Comparison of ENCODE assay signal across 8 cellular contexts in genomic region chr2:177724398-177725287, GRCh38.
DNase-seq lines count a peak whose midpoint lies in the region; ATAC-seq, FAIRE-seq and TF ChIP-seq lines count a peak whose summit lies in the region.

No MANE protein-coding gene starts in this region.

- H3K27ac ChIP-seq in SU-DHL-6 (ENCODE audit: low read depth, low read length), result no peak overlapping the region
- no peak overlapping the region for H3K27ac ChIP-seq in K562 (ENCODE audit: extremely low read depth, low read depth, low read length)

- H3K9me2 ChIP-seq in SU-DHL-6 (replicated peaks; ENCODE audit: insufficient read depth, low read length), result no peaks in the 10 kb centered on the region

- intact Hi-C loops in K562 (cut with micrococcal nuclease), result loop anchor here (1.0 to 10.0 kb wide), 6 partner anchors 88 to 560 kb away; no protein-coding TSS in a partner anchor

- in situ Hi-C loops in K562 (cut with MboI), result loop anchor here (10.0 kb wide), 3 partner anchors 230 to 560 kb away; no protein-coding TSS in a partner anchor

- H4K20me1 ChIP-seq in SU-DHL-6 (ENCODE audit: low read depth, low read length) (no peaks in the 10 kb centered on the region), K562 (replicated peaks; ENCODE audit: control insufficient read depth, insufficient read depth, low read length) (no peaks in the 10 kb centered on the region)

- TF ChIP-seq RAD21 in K562 (CRISPR knock-in tag; conservative IDR thresholded peaks at IDR 0.05 in 1 of 2, IDR thresholded peaks at IDR 0.05 in 1 of 2), result peak; percentile 92 to 98

- FAIRE-seq in K562 (lab: Jason Lieb, UNC), result peak; percentile 92

- TF ChIP-seq POLR2A in K562 (conservative IDR thresholded peaks at IDR 0.05), result no peak

- no peak overlapping the region for H2AFZ ChIP-seq in SU-DHL-6 (ENCODE audit: low read depth, low read length, severe bottlenecking)
- H2AFZ ChIP-seq in K562 (ENCODE audit: low read depth, low read length), result no peak overlapping the region

- POLR2A ChIA-PET in K562 (lab: Yijun Ruan, JAX), result no interaction called here

- peaks cover 5% of the 10 kb centered on the region; the same call in 1 of the 2 replicates for H3K27me3 ChIP-seq in MG63
- H3K27me3 ChIP-seq in SU-DHL-6 (ENCODE audit: low read length), result no peaks in the 10 kb centered on the region
- no peaks in the 10 kb centered on the region for H3K27me3 ChIP-seq in K562 (ENCODE audit: control insufficient read depth in 2 of 2, insufficient read depth in 2 of 2, low read length in 2 of 2)

- H3K9me3 ChIP-seq in MG63, result no peaks in the 10 kb centered on the region
- no peaks in the 10 kb centered on the region for H3K9me3 ChIP-seq in SU-DHL-6 (ENCODE audit: insufficient read depth, low read length)
- no peaks in the 10 kb centered on the region for H3K9me3 ChIP-seq in K562 (replicated peaks; ENCODE audit: control insufficient read depth, insufficient read depth, low read depth, low read length)

- H3K36me3 ChIP-seq in MG63 (no peaks in the 10 kb centered on the region), SU-DHL-6 (ENCODE audit: low read length) (no peaks in the 10 kb centered on the region), K562 (ENCODE audit: control insufficient read depth, insufficient read depth, low read length) (no peaks in the 10 kb centered on the region)

- no peaks in the 10 kb centered on the region for H3F3A ChIP-seq in SU-DHL-6 (ENCODE audit: insufficient read depth)

- H3K4me2 ChIP-seq in SU-DHL-6 (ENCODE audit: low read depth, low read length, poor library complexity, severe bottlenecking) (no peak overlapping the region), K562 (ENCODE audit: insufficient read depth, low read length) (no peak overlapping the region)

- H3K79me2 ChIP-seq in SU-DHL-6 (ENCODE audit: insufficient read depth, low read length) (no peaks in the 10 kb centered on the region), K562 (ENCODE audit: control insufficient read depth, insufficient read depth, low read length) (no peaks in the 10 kb centered on the region)

- H3K4me1 ChIP-seq in K562 (replicated peaks in 1 of 2; ENCODE audit: control insufficient read depth in 2 of 2, insufficient read depth in 2 of 2, low read length in 2 of 2), result peaks cover 0 to 29% of the 10 kb centered on the region in 2 experiments; a peak in 4 of 5 replicates

- BruUV-seq in K562 (replicated peaks; lab: Mats Ljungman, UMichigan), result no TSS peak

- no peaks in the 10 kb centered on the region for H3K9me1 ChIP-seq in K562 (ENCODE audit: control insufficient read depth, insufficient read depth, low read length)

- H3K9ac ChIP-seq in SU-DHL-6 (ENCODE audit: low read length) (no peak overlapping the region), K562 (ENCODE audit: insufficient read depth in 1 of 2, low read depth in 2 of 2, low read length in 2 of 2) (no peak overlapping the region)

- CTCF ChIA-PET in K562 (lab: Yijun Ruan, JAX; ENCODE audit: low intra/inter-chr PET ratio), result interaction anchor here (0.6 to 3.5 kb wide), 5 partner anchors 235 to 1748 kb away, joined by 3 to 30 read pairs (median 12); no protein-coding TSS in a partner anchor

- 26% methylated on average over 10 of the region's 10 CpGs for WGBS in K562 (ENCODE audit: insufficient coverage, low coverage, missing lambda C conversion rate)

- TF ChIP-seq EP300 in K562 (IDR thresholded peaks at IDR 0.05; ENCODE audit: low read length), result no peak

- ATAC-seq in GM18909 (IDR thresholded peaks at IDR 0.05; ENCODE audit: poor library complexity, unreplicated experiment), result peak; percentile 65
- ATAC-seq in K562, result peak; percentile 76
- ATAC-seq in HG02970 (IDR thresholded peaks at IDR 0.05; ENCODE audit: low FRiP score, unreplicated experiment), result no peak

- DNase-seq in Ammon's horn (ENCODE audit: low spot score) (peak; percentile 76), MG63 (peak; percentile 11), K562 (ENCODE audit: extremely low read depth in 1 of 4, low spot score in 3 of 4) (peak; percentile 76 to 81 (median 79)), iPS-NIHi7 (ENCODE audit: extremely low spot score) (peak; percentile 77)
- DNase-seq in stimulated activated CD4-positive, alpha-beta T cell treated with anti-CD3 and anti-CD28 coated beads, Interleukin-15, amount 100 ng/mL, for 24 hours, result peak; percentile 56

- peak; percentile 77 for TF ChIP-seq CTCF in SU-DHL-6 (IDR thresholded peaks at IDR 0.05; ENCODE audit: insufficient read depth, low read length, poor library complexity, severe bottlenecking)
- TF ChIP-seq CTCF in K562 (IDR thresholded peaks at IDR 0.05 in 2 of 3, conservative IDR thresholded peaks at IDR 0.05 in 1 of 3; ENCODE audit: insufficient read depth in 2 of 3, low read depth in 1 of 3, low read length in 3 of 3), result peak; percentile 87 to 96 (median 96)

- no peak overlapping the region for H3K4me3 ChIP-seq in MG63
- no peak overlapping the region for H3K4me3 ChIP-seq in SU-DHL-6 (ENCODE audit: insufficient read depth, low read length, poor library complexity, severe bottlenecking)
- no peak overlapping the region for H3K4me3 ChIP-seq in K562

TF ChIP-seq in K562, 482 proteins besides CTCF, POLR2A, EP300 and RAD21 (continues in another document):
- TF ChIP-seq DPF2 (IDR thresholded peaks at IDR 0.05), result no peak
- no peak for TF ChIP-seq SMAD4 (CRISPR knock-in tag; conservative IDR thresholded peaks at IDR 0.05)
- no peak for TF ChIP-seq KAT2B (IDR thresholded peaks at IDR 0.05; ENCODE audit: low read depth, low read length)
- no peak for TF ChIP-seq PRPF4 (IDR thresholded peaks at IDR 0.05; ENCODE audit: insufficient read depth, low read depth, low read length, poor library complexity, severe bottlenecking)
- TF ChIP-seq ARID2 (IDR thresholded peaks at IDR 0.05), result peak; percentile 87
- TF ChIP-seq ZNF23 (CRISPR knock-in tag; IDR thresholded peaks at IDR 0.05), result no peak
- TF ChIP-seq MIER1 (IDR thresholded peaks at IDR 0.05; ENCODE audit: low read depth), result no peak
- TF ChIP-seq POLR2H (tag; IDR thresholded peaks at IDR 0.05; ENCODE audit: low read depth), result no peak
- TF ChIP-seq PKNOX1 (IDR thresholded peaks at IDR 0.05), result no peak
- no peak for TF ChIP-seq NBN (IDR thresholded peaks at IDR 0.05; ENCODE audit: low read depth)
- no peak for TF ChIP-seq RFX7 (CRISPR knock-in tag; IDR thresholded peaks at IDR 0.05)
- TF ChIP-seq BRD9 (IDR thresholded peaks at IDR 0.05; ENCODE audit: low read depth, partially characterized antibody), result peak; percentile 62
- peak in 1 of 2 experiments; percentile 33; a peak in 1 of 4 replicates for TF ChIP-seq TEAD1 (CRISPR knock-in tag; IDR thresholded peaks at IDR 0.05)
- no peak for TF ChIP-seq ZNF316 (IDR thresholded peaks at IDR 0.05)
- no peak for TF ChIP-seq ZNF184 (CRISPR knock-in tag; IDR thresholded peaks at IDR 0.05)
- no peak for TF ChIP-seq ZNF174 (CRISPR knock-in tag; IDR thresholded peaks at IDR 0.05)
- peak; percentile 62; the same call in 1 of the 2 replicates for TF ChIP-seq CTBP1 (IDR thresholded peaks at IDR 0.05; ENCODE audit: borderline replicate concordance)
- no peak for TF ChIP-seq ZFP30 (CRISPR knock-in tag; IDR thresholded peaks at IDR 0.05; ENCODE audit: borderline replicate concordance)
- TF ChIP-seq ZNF589 (CRISPR knock-in tag; IDR thresholded peaks at IDR 0.05; ENCODE audit: low read depth), result no peak
- no peak for TF ChIP-seq SPI1 (IDR thresholded peaks at IDR 0.05; ENCODE audit: borderline replicate concordance, low read depth, low read length)
- TF ChIP-seq KLF13 (tag; IDR thresholded peaks at IDR 0.05; ENCODE audit: borderline replicate concordance, low read depth), result no peak
- TF ChIP-seq SFPQ (IDR thresholded peaks at IDR 0.05; ENCODE audit: low read depth, low read length), result no peak
- TF ChIP-seq NKRF (IDR thresholded peaks at IDR 0.05; ENCODE audit: borderline replicate concordance), result no peak
- TF ChIP-seq TCFL5 (CRISPR knock-in tag; conservative IDR thresholded peaks at IDR 0.05), result no peak

Comparison
In these comparisons a context has a peak if more than half of its experiments do, and no peak if none do; other contexts are left out.
1. DNase-seq: peak in every context shown above with its lines; median percentile 79 in K562; 77 in iPS-NIHi7; 76 in Ammon's horn; 56 in stimulated activated CD4-positive, alpha-beta T cell treated with anti-CD3 and anti-CD28 coated beads, Interleukin-15, amount 100 ng/mL, for 24 hours; 11 in MG63.